26 cellular contexts compared by ENCODE assay signal in the genomic region with DNA sequence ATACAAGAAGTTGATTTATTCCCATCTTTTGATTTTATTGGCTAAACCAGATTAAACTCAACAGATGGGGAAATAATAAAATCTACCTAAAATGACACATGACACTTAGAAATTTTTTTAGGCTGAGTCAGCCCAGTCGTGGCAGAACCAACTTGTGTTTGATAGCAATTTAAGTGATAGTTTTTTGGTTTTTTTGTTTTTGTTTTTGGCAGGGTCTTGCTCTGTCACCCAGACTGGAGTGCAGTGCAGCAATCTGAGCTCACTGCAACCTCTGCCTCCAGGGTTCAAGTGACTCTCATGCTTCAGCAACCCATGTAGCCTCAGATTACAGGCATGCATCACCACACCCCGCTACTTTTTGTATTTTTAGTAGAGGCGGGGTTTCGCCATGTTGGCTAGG.
DNase-seq lines count a peak whose midpoint lies in the region; ATAC-seq, FAIRE-seq and TF ChIP-seq lines count a peak whose summit lies in the region.
"Had no signal": no experiment of that assay in that cellular context is flagged by ENCODE, and none has a peak within 500 bp of the region (broad histone marks: within the 10 kb centered on the region; RNA-seq: fewer than 3 reads in every experiment).

No MANE protein-coding gene starts in this region.

- TF ChIP-seq CTCF in K562 (IDR thresholded peaks at IDR 0.05 in 2 of 3, conservative IDR thresholded peaks at IDR 0.05 in 1 of 3; ENCODE audit: insufficient read depth in 2 of 3, low read depth in 1 of 3, low read length in 3 of 3): no peak
- TF ChIP-seq CTCF in left lung (IDR thresholded peaks at IDR 0.05): no peak

- H3K79me2 ChIP-seq in Karpas-422 (ENCODE audit: low read length): no peaks in the 10 kb centered on the region
- no peaks in the 10 kb centered on the region for H3K79me2 ChIP-seq in K562 (ENCODE audit: control insufficient read depth, insufficient read depth, low read length)
- H3K79me2 ChIP-seq: hepatocyte had no signal

- FAIRE-seq in K562 (lab: Jason Lieb, UNC): no peak
- FAIRE-seq: endometrium, GM12878, GM19239, islet of Langerhans had no signal

- H4K20me1 ChIP-seq in Karpas-422 (ENCODE audit: insufficient read depth, low read depth, low read length) (no peaks in the 10 kb centered on the region), K562 (replicated peaks; ENCODE audit: control insufficient read depth, insufficient read depth, low read length) (no peaks in the 10 kb centered on the region)

- H4K91ac ChIP-seq in mesenchymal stem cell (ENCODE audit: low read length): no peak overlapping the region

- H3K27me3 Mint-ChIP-seq in activated T-cell treated with anti-CD3 and anti-CD28 coated beads, Interleukin-2, amount 50 U/mL, for 4 hours (ENCODE audit: low read depth): peaks cover 5% of the 10 kb centered on the region
- H3K27me3 Mint-ChIP-seq: CD4-positive, CD25-positive, alpha-beta regulatory T cell had no signal

- H3K18ac ChIP-seq in mesenchymal stem cell (ENCODE audit: low read depth in 1 of 2, low read length in 2 of 2): no peak overlapping the region

- TF ChIP-seq RAD21 in K562 (CRISPR knock-in tag; conservative IDR thresholded peaks at IDR 0.05 in 1 of 2, IDR thresholded peaks at IDR 0.05 in 1 of 2): no peak

- H3K9me1 ChIP-seq in K562 (ENCODE audit: control insufficient read depth, insufficient read depth, low read length): no peaks in the 10 kb centered on the region

- no peak overlapping the region for H3K4me3 Mint-ChIP-seq in activated T-cell treated with anti-CD3 and anti-CD28 coated beads, Interleukin-2, amount 50 U/mL, for 4 hours
- H3K4me3 Mint-ChIP-seq: activated naive CD8-positive, alpha-beta T cell; activated T-helper 17 cell treated with anti-CD3 and anti-CD28 coated beads, Interleukin-2, amount 50 U/mL, for 72 hours; naive thymus-derived CD4-positive, alpha-beta T cell had no signal

- CTCF ChIA-PET in K562 (lab: Yijun Ruan, JAX; ENCODE audit: low intra/inter-chr PET ratio): no interaction called here

- BruUV-seq in K562 (replicated peaks; lab: Mats Ljungman, UMichigan): no TSS peak

- H4K8ac ChIP-seq in mesenchymal stem cell (ENCODE audit: low read length): no peak overlapping the region

- 35% methylated on average over 4 of the region's 4 CpGs for WGBS in K562 (ENCODE audit: insufficient coverage, low coverage, missing lambda C conversion rate)
- 36% methylated on average over 2 of the region's 4 CpGs for WGBS in mesenchymal stem cell

- H2AK5ac ChIP-seq in mesenchymal stem cell (ENCODE audit: low read length, severe bottlenecking): peak overlapping the region; percentile 81

- peaks cover 34% of the 10 kb centered on the region for H3K4me1 ChIP-seq in Karpas-422 (ENCODE audit: low read length)
- H3K4me1 ChIP-seq in K562 (replicated peaks in 1 of 2; ENCODE audit: control insufficient read depth in 2 of 2, insufficient read depth in 2 of 2, low read length in 2 of 2): no peaks in the 10 kb centered on the region; a peak in 1 of 5 replicates
- peaks cover 5% of the 10 kb centered on the region for H3K4me1 ChIP-seq in mesenchymal stem cell (ENCODE audit: control insufficient read depth, insufficient read depth, low read depth, low read length)
- no peaks in the 10 kb centered on the region for H3K4me1 ChIP-seq in left lung
- H3K4me1 ChIP-seq: vagina had no signal

- in situ Hi-C loops in K562 (cut with MboI): no loop called here

- H3K36me3 ChIP-seq in Karpas-422 (ENCODE audit: insufficient read depth, low read length) (no peaks in the 10 kb centered on the region), K562 (ENCODE audit: control insufficient read depth, insufficient read depth, low read length) (no peaks in the 10 kb centered on the region), mesenchymal stem cell (ENCODE audit: control insufficient read depth in 1 of 2, insufficient read depth in 2 of 2, low read depth in 1 of 2, low read length in 2 of 2) (no peaks in the 10 kb centered on the region), left lung (no peaks in the 10 kb centered on the region)
- H3K36me3 ChIP-seq: vagina had no signal

- H3K4me3 ChIP-seq in Karpas-422 (ENCODE audit: low read length): no peak overlapping the region
- no peak overlapping the region for H3K4me3 ChIP-seq in K562
- no peak overlapping the region for H3K4me3 ChIP-seq in mesenchymal stem cell (ENCODE audit: insufficient read depth in 1 of 2, low read depth in 1 of 2, low read length in 2 of 2)
- no peak overlapping the region for H3K4me3 ChIP-seq in left lung
- H3K4me3 ChIP-seq: GM12878, hepatocyte, vagina had no signal

- H3K27ac ChIP-seq in Karpas-422 (ENCODE audit: low read length): no peak overlapping the region
- H3K27ac ChIP-seq in K562 (ENCODE audit: extremely low read depth, low read depth, low read length): no peak overlapping the region
- no peak overlapping the region for H3K27ac ChIP-seq in mesenchymal stem cell (ENCODE audit: low read length, poor library complexity, severe bottlenecking)
- H3K27ac ChIP-seq in left lung: no peak overlapping the region
- H3K27ac ChIP-seq: hepatocyte, vagina had no signal

- no peaks in the 10 kb centered on the region for H3K36me3 Mint-ChIP-seq in activated T-cell treated with anti-CD3 and anti-CD28 coated beads, Interleukin-2, amount 50 U/mL, for 4 hours (ENCODE audit: insufficient read depth)
- H3K36me3 Mint-ChIP-seq: activated naive CD8-positive, alpha-beta T cell; CD4-positive, CD25-positive, alpha-beta regulatory T cell; naive thymus-derived CD4-positive, alpha-beta T cell had no signal

- H3K9me3 ChIP-seq in Karpas-422 (ENCODE audit: low read length) (no peaks in the 10 kb centered on the region), K562 (replicated peaks; ENCODE audit: control insufficient read depth, insufficient read depth, low read depth, low read length) (no peaks in the 10 kb centered on the region), mesenchymal stem cell (ENCODE audit: control insufficient read depth, low read length) (no peaks in the 10 kb centered on the region), left lung (no peaks in the 10 kb centered on the region)
- H3K9me3 ChIP-seq: vagina had no signal

- H3K27me3 ChIP-seq in Karpas-422 (ENCODE audit: low read length): no peaks in the 10 kb centered on the region
- no peaks in the 10 kb centered on the region for H3K27me3 ChIP-seq in K562 (ENCODE audit: control insufficient read depth in 2 of 2, insufficient read depth in 2 of 2, low read length in 2 of 2)
- no peaks in the 10 kb centered on the region for H3K27me3 ChIP-seq in mesenchymal stem cell (ENCODE audit: control insufficient read depth in 1 of 2, insufficient read depth in 1 of 2, low read length in 2 of 2)
- H3K27me3 ChIP-seq in left lung: no peaks in the 10 kb centered on the region
- H3K27me3 ChIP-seq: hepatocyte, vagina had no signal

- no peak overlapping the region for H3K23ac ChIP-seq in mesenchymal stem cell (ENCODE audit: low read length in 2 of 2)

- intact Hi-C loops in K562 (cut with micrococcal nuclease): no loop called here
- intact Hi-C loops in left lung (cut with DNase I): no loop called here

- H3K14ac ChIP-seq in mesenchymal stem cell (ENCODE audit: low read length in 2 of 2): no peak overlapping the region

- H3K9me3 Mint-ChIP-seq in activated T-cell treated with anti-CD3 and anti-CD28 coated beads, Interleukin-2, amount 50 U/mL, for 4 hours: no peaks in the 10 kb centered on the region
- H3K9me3 Mint-ChIP-seq: activated T-helper 17 cell treated with anti-CD3 and anti-CD28 coated beads, Interleukin-2, amount 50 U/mL, for 72 hours had no signal

- H3K4me1 Mint-ChIP-seq in activated T-cell treated with anti-CD3 and anti-CD28 coated beads, Interleukin-2, amount 50 U/mL, for 4 hours (ENCODE audit: low read depth): no peaks in the 10 kb centered on the region
- H3K4me1 Mint-ChIP-seq: activated T-helper 17 cell treated with anti-CD3 and anti-CD28 coated beads, Interleukin-2, amount 50 U/mL, for 72 hours; CD4-positive, CD25-positive, alpha-beta regulatory T cell; naive thymus-derived CD4-positive, alpha-beta T cell had no signal

- no peaks in the 10 kb centered on the region for H3K79me1 ChIP-seq in mesenchymal stem cell (replicated peaks; ENCODE audit: low read length, poor library complexity, severe bottlenecking)

- H3K9ac ChIP-seq in Karpas-422 (ENCODE audit: low read length) (no peak overlapping the region), K562 (ENCODE audit: insufficient read depth in 1 of 2, low read depth in 2 of 2, low read length in 2 of 2) (no peak overlapping the region), mesenchymal stem cell (ENCODE audit: low read length) (no peak overlapping the region)

- no peak overlapping the region for H2BK5ac ChIP-seq in mesenchymal stem cell (ENCODE audit: low read depth, low read length, poor library complexity, severe bottlenecking)

- no peaks in the 10 kb centered on the region for H3K9me2 ChIP-seq in Karpas-422 (replicated peaks; ENCODE audit: insufficient read depth, low read length)

- H3K4me2 ChIP-seq in Karpas-422 (ENCODE audit: low read depth, low read length, poor library complexity, severe bottlenecking) (no peak overlapping the region), K562 (ENCODE audit: insufficient read depth, low read length) (no peak overlapping the region; the same call in 1 of the 2 replicates), mesenchymal stem cell (ENCODE audit: low read length, poor library complexity, severe bottlenecking) (no peak overlapping the region)
- H3K4me2 ChIP-seq: hepatocyte had no signal

- POLR2A ChIA-PET in K562 (lab: Yijun Ruan, JAX): no interaction called here

- H2BK15ac ChIP-seq in mesenchymal stem cell (ENCODE audit: low read depth, poor library complexity, severe bottlenecking): no peak overlapping the region

- ATAC-seq in K562 (no peak), left lung (no peak)
- ATAC-seq in stimulated activated naive CD8-positive, alpha-beta T cell treated with anti-CD3 and anti-CD28 coated beads, Interleukin-15, Interleukin-2, amounts not matched to agents 100 U/mL and 50 U/mL, for 24 hours: no peak
- ATAC-seq in activated T-cell treated with anti-CD3 and anti-CD28 coated beads, Interleukin-2, amount 50 U/mL, for 4 hours: no peak
- ATAC-seq: activated T-helper 17 cell treated with anti-CD3 and anti-CD28 coated beads, Interleukin-2, amount 50 U/mL, for 72 hours; GM12878; naive thymus-derived CD4-positive, alpha-beta T cell; right cardiac atrium had no signal

- peak; percentile 26 for DNase-seq in AG20443 (ENCODE audit: low spot score)
- no peak for DNase-seq in Karpas-422
- DNase-seq in K562 (ENCODE audit: extremely low read depth in 1 of 4, low spot score in 3 of 4): no peak
- DNase-seq in mesenchymal stem cell: peak; percentile 22
- DNase-seq in stimulated activated naive CD8-positive, alpha-beta T cell treated with anti-CD3 and anti-CD28 coated beads, Interleukin-15, Interleukin-2, amounts not matched to agents 100 U/mL and 50 U/mL, for 24 hours: no peak
- DNase-seq in activated T-cell treated with anti-CD3 and anti-CD28 coated beads, Interleukin-2, amount 50 U/mL, for 4 hours: no peak
- DNase-seq in globus pallidus (ENCODE audit: low spot score): no peak
- DNase-seq in left lung: no peak
- DNase-seq: activated CD4-positive, alpha-beta T cell treated with anti-CD3 and anti-CD28 coated beads for 4 hours; CD4-positive, CD25-positive, alpha-beta regulatory T cell; cortex of kidney; GF-D8; naive thymus-derived CD4-positive, alpha-beta T cell; NCI-H1105; right cardiac atrium; SHP77; substantia nigra; T-helper 1 cell had no signal

- H2AFZ ChIP-seq in Karpas-422 (ENCODE audit: low read length) (peak overlapping the region; percentile 32; the same call in 1 of the 2 replicates), K562 (ENCODE audit: low read depth, low read length) (no peak overlapping the region), mesenchymal stem cell (ENCODE audit: low read depth, low read length) (no peak overlapping the region)
- H2AFZ ChIP-seq: hepatocyte had no signal

- no peak for TF ChIP-seq EP300 in K562 (IDR thresholded peaks at IDR 0.05; ENCODE audit: low read length)

- no peak overlapping the region for H2BK12ac ChIP-seq in mesenchymal stem cell (ENCODE audit: low read length in 2 of 2)

- no peak overlapping the region for H3K4ac ChIP-seq in mesenchymal stem cell (ENCODE audit: low read depth in 1 of 2, low read length in 2 of 2)

- H2BK120ac ChIP-seq in mesenchymal stem cell (ENCODE audit: low read depth, low read length): no peak overlapping the region

- no peak for TF ChIP-seq POLR2A in K562 (conservative IDR thresholded peaks at IDR 0.05)

Comparison
In these comparisons a context has a peak if more than half of its experiments do, and no peak if none do; other contexts are left out.
1. DNase-seq: peak in AG20443 (single experiment) and mesenchymal stem cell (single experiment); none in Karpas-422 (single experiment), K562 (0 of 4), stimulated activated naive CD8-positive, alpha-beta T cell treated with anti-CD3 and anti-CD28 coated beads, Interleukin-15, Interleukin-2, amounts not matched to agents 100 U/mL and 50 U/mL, for 24 hours (single experiment), activated T-cell treated with anti-CD3 and anti-CD28 coated beads, Interleukin-2, amount 50 U/mL, for 4 hours (single experiment), globus pallidus (single experiment) and left lung (0 of 2).